1 cellular context compared by ENCODE assay signal in genomic region chr19:49359851-49360845, GRCh38.
TF ChIP-seq lines count a peak whose summit lies in the region.

No MANE protein-coding gene starts in this region.

TF ChIP-seq in endothelial cell of umbilical vein, 7 proteins besides CTCF, POLR2A, EP300 and RAD21:
- TF ChIP-seq MAX (IDR thresholded peaks at IDR 0.05; ENCODE audit: insufficient read depth, insufficient read length), result no peak
- no peak for TF ChIP-seq POLR2AphosphoS5 (IDR thresholded peaks at IDR 0.05; ENCODE audit: insufficient read depth, low read depth, low read length)
- no peak for TF ChIP-seq JUN (IDR thresholded peaks at IDR 0.05; ENCODE audit: borderline replicate concordance, insufficient read depth, insufficient read length, low read depth)
- no peak for TF ChIP-seq GATA2 (IDR thresholded peaks at IDR 0.05; ENCODE audit: insufficient read depth, insufficient read length, low read depth, low read length)
- no peak for TF ChIP-seq MYC (IDR thresholded peaks at IDR 0.05; ENCODE audit: low read depth, low read length)
- no peak for TF ChIP-seq EZH2 (IDR thresholded peaks at IDR 0.05; ENCODE audit: borderline replicate concordance, low read depth, low read length, severe bottlenecking)
- no peak for TF ChIP-seq FOS (IDR thresholded peaks at IDR 0.05; ENCODE audit: borderline replicate concordance, insufficient read depth, low read length)
